In the genomic region with DNA sequence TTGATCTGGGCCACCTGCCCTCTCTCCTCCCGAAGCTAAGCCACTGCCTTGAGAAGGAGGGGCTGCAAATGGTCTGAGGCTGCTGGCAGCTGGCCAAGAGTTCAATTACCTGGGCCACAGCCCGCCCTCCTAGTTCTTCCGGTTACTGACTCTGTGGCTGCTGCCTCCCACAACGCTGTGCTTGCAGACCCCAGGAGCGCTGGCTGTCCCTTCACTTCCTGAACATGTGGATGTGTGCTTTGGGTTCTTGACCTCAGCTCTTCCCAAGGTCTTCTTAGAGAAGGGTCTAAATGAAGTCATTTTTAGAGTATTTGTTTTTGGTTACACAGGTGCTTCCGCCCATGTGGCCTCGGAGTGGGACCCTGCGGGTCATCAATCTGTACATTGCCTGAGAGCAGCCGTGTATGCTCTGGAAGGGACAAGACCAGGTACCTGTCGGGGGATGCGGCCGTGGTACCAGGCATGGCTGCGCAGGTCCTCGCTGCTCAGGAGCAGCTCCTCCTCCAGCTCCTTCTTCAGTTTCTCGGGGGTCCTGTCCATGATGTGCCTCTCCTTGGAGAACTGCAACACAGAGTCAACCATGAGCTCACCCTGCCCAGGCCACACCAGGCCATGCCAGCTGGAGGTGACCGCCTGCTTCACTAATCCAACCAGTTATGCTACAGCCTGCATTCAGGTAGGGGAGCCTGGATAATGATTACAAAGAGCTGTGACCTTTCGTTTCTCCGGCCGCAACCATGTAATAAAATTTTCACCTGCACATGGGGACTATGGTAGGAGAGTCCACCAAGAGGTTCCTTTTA, we compare ENCODE assay signal across 1 cellular context.
TF ChIP-seq lines count a peak whose summit lies in the region.

No MANE protein-coding gene starts in this region.

TF ChIP-seq in HepG2, 621 proteins besides CTCF, POLR2A, EP300 and RAD21 (continued from another document and continues in another):
- TF ChIP-seq, protein P1, sequence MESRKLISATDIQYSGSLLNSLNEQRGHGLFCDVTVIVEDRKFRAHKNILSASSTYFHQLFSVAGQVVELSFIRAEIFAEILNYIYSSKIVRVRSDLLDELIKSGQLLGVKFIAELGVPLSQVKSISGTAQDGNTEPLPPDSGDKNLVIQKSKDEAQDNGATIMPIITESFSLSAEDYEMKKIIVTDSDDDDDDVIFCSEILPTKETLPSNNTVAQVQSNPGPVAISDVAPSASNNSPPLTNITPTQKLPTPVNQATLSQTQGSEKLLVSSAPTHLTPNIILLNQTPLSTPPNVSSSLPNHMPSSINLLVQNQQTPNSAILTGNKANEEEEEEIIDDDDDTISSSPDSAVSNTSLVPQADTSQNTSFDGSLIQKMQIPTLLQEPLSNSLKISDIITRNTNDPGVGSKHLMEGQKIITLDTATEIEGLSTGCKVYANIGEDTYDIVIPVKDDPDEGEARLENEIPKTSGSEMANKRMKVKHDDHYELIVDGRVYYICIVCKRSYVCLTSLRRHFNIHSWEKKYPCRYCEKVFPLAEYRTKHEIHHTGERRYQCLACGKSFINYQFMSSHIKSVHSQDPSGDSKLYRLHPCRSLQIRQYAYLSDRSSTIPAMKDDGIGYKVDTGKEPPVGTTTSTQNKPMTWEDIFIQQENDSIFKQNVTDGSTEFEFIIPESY (CRISPR knock-in tag; IDR thresholded peaks at IDR 0.05), result peak; percentile 18; the same call in 1 of the 2 replicates
- TF ChIP-seq PTBP1 (IDR thresholded peaks at IDR 0.05; ENCODE audit: low read depth, low read length, poor library complexity, severe bottlenecking), result no peak
- no peak for TF ChIP-seq NCOA5 (CRISPR knock-in tag; IDR thresholded peaks at IDR 0.05)
- TF ChIP-seq ZSCAN25 (CRISPR knock-in tag; IDR thresholded peaks at IDR 0.05), result no peak
- TF ChIP-seq NCOR1 (IDR thresholded peaks at IDR 0.05; ENCODE audit: borderline replicate concordance, low read length), result no peak; the same call in 1 of the 2 replicates
- TF ChIP-seq RARA (CRISPR knock-in tag; IDR thresholded peaks at IDR 0.05), result peak; percentile 86
- TF ChIP-seq, protein P2, sequence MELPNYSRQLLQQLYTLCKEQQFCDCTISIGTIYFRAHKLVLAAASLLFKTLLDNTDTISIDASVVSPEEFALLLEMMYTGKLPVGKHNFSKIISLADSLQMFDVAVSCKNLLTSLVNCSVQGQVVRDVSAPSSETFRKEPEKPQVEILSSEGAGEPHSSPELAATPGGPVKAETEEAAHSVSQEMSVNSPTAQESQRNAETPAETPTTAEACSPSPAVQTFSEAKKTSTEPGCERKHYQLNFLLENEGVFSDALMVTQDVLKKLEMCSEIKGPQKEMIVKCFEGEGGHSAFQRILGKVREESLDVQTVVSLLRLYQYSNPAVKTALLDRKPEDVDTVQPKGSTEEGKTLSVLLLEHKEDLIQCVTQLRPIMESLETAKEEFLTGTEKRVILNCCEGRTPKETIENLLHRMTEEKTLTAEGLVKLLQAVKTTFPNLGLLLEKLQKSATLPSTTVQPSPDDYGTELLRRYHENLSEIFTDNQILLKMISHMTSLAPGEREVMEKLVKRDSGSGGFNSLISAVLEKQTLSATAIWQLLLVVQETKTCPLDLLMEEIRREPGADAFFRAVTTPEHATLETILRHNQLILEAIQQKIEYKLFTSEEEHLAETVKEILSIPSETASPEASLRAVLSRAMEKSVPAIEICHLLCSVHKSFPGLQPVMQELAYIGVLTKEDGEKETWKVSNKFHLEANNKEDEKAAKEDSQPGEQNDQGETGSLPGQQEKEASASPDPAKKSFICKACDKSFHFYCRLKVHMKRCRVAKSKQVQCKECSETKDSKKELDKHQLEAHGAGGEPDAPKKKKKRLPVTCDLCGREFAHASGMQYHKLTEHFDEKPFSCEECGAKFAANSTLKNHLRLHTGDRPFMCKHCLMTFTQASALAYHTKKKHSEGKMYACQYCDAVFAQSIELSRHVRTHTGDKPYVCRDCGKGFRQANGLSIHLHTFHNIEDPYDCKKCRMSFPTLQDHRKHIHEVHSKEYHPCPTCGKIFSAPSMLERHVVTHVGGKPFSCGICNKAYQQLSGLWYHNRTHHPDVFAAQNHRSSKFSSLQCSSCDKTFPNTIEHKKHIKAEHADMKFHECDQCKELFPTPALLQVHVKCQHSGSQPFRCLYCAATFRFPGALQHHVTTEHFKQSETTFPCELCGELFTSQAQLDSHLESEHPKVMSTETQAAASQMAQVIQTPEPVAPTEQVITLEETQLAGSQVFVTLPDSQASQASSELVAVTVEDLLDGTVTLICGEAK (IDR thresholded peaks at IDR 0.05), result no peak
- TF ChIP-seq, protein P2 (CRISPR knock-in tag; IDR thresholded peaks at IDR 0.05), result peak; percentile 30; the same call in 1 of the 2 replicates
- TF ChIP-seq ADNP (CRISPR knock-in tag; IDR thresholded peaks at IDR 0.05), result no peak
- TF ChIP-seq, protein P3, sequence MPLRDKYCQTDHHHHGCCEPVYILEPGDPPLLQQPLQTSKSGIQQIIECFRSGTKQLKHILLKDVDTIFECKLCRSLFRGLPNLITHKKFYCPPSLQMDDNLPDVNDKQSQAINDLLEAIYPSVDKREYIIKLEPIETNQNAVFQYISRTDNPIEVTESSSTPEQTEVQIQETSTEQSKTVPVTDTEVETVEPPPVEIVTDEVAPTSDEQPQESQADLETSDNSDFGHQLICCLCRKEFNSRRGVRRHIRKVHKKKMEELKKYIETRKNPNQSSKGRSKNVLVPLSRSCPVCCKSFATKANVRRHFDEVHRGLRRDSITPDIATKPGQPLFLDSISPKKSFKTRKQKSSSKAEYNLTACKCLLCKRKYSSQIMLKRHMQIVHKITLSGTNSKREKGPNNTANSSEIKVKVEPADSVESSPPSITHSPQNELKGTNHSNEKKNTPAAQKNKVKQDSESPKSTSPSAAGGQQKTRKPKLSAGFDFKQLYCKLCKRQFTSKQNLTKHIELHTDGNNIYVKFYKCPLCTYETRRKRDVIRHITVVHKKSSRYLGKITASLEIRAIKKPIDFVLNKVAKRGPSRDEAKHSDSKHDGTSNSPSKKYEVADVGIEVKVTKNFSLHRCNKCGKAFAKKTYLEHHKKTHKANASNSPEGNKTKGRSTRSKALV (CRISPR knock-in tag; IDR thresholded peaks at IDR 0.05), result no peak
- TF ChIP-seq SATB2 (CRISPR knock-in tag; IDR thresholded peaks at IDR 0.05), result 0 out of 2 replicates have a peak, but pooled peaks have one; percentile 40
- TF ChIP-seq ZNF816 (CRISPR knock-in tag; IDR thresholded peaks at IDR 0.05; ENCODE audit: borderline replicate concordance), result no peak
- 0 out of 2 replicates have a peak, but pooled peaks have one; percentile 21 for TF ChIP-seq THAP11 (CRISPR knock-in tag; IDR thresholded peaks at IDR 0.05)
- TF ChIP-seq, protein P4, sequence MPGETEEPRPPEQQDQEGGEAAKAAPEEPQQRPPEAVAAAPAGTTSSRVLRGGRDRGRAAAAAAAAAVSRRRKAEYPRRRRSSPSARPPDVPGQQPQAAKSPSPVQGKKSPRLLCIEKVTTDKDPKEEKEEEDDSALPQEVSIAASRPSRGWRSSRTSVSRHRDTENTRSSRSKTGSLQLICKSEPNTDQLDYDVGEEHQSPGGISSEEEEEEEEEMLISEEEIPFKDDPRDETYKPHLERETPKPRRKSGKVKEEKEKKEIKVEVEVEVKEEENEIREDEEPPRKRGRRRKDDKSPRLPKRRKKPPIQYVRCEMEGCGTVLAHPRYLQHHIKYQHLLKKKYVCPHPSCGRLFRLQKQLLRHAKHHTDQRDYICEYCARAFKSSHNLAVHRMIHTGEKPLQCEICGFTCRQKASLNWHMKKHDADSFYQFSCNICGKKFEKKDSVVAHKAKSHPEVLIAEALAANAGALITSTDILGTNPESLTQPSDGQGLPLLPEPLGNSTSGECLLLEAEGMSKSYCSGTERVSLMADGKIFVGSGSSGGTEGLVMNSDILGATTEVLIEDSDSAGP (CRISPR knock-in tag; IDR thresholded peaks at IDR 0.05; ENCODE audit: borderline replicate concordance), result peak; percentile 75
- TF ChIP-seq RAD51 (IDR thresholded peaks at IDR 0.05; ENCODE audit: borderline replicate concordance), result no peak
- TF ChIP-seq ARNT2 (CRISPR knock-in tag; IDR thresholded peaks at IDR 0.05; ENCODE audit: low read depth), result no peak; the same call in 1 of the 2 replicates
- no peak for TF ChIP-seq HDAC6 (IDR thresholded peaks at IDR 0.05; ENCODE audit: low read depth, low read length)
- no peak for TF ChIP-seq ZBTB1 (CRISPR knock-in tag; IDR thresholded peaks at IDR 0.05; ENCODE audit: borderline replicate concordance)
- TF ChIP-seq, protein P5, sequence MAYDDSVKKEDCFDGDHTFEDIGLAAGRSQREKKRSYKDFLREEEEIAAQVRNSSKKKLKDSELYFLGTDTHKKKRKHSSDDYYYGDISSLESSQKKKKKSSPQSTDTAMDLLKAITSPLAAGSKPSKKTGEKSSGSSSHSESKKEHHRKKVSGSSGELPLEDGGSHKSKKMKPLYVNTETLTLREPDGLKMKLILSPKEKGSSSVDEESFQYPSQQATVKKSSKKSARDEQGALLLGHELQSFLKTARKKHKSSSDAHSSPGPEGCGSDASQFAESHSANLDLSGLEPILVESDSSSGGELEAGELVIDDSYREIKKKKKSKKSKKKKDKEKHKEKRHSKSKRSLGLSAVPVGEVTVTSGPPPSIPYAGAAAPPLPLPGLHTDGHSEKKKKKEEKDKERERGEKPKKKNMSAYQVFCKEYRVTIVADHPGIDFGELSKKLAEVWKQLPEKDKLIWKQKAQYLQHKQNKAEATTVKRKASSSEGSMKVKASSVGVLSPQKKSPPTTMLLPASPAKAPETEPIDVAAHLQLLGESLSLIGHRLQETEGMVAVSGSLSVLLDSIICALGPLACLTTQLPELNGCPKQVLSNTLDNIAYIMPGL (CRISPR knock-in tag; IDR thresholded peaks at IDR 0.05; ENCODE audit: borderline replicate concordance in 1 of 2, low read depth in 1 of 2), result peak in 1 of 2 experiments; percentile 74; a peak in 3 of 4 replicates
- TF ChIP-seq, protein P6, sequence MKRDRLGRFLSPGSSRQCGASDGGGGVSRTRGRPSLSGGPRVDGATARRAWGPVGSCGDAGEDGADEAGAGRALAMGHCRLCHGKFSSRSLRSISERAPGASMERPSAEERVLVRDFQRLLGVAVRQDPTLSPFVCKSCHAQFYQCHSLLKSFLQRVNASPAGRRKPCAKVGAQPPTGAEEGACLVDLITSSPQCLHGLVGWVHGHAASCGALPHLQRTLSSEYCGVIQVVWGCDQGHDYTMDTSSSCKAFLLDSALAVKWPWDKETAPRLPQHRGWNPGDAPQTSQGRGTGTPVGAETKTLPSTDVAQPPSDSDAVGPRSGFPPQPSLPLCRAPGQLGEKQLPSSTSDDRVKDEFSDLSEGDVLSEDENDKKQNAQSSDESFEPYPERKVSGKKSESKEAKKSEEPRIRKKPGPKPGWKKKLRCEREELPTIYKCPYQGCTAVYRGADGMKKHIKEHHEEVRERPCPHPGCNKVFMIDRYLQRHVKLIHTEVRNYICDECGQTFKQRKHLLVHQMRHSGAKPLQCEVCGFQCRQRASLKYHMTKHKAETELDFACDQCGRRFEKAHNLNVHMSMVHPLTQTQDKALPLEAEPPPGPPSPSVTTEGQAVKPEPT (CRISPR knock-in tag; IDR thresholded peaks at IDR 0.05; ENCODE audit: low read depth), result no peak
- no peak for TF ChIP-seq MAZ (IDR thresholded peaks at IDR 0.05; ENCODE audit: borderline replicate concordance, low read depth, low read length)
- TF ChIP-seq MAZ (CRISPR knock-in tag; IDR thresholded peaks at IDR 0.05; ENCODE audit: low read depth), result 0 out of 2 replicates have a peak, but pooled peaks have one; percentile 21
- TF ChIP-seq ZFP37 (CRISPR knock-in tag; IDR thresholded peaks at IDR 0.05; ENCODE audit: borderline replicate concordance), result 0 out of 2 replicates have a peak, but pooled peaks have one; percentile 32
- TF ChIP-seq, protein P7, sequence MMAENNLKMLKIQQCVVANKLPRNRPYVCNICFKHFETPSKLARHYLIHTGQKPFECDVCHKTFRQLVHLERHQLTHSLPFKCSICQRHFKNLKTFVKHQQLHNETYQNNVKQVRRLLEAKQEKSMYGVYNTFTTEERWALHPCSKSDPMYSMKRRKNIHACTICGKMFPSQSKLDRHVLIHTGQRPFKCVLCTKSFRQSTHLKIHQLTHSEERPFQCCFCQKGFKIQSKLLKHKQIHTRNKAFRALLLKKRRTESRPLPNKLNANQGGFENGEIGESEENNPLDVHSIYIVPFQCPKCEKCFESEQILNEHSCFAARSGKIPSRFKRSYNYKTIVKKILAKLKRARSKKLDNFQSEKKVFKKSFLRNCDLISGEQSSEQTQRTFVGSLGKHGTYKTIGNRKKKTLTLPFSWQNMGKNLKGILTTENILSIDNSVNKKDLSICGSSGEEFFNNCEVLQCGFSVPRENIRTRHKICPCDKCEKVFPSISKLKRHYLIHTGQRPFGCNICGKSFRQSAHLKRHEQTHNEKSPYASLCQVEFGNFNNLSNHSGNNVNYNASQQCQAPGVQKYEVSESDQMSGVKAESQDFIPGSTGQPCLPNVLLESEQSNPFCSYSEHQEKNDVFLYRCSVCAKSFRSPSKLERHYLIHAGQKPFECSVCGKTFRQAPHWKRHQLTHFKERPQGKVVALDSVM (CRISPR knock-in tag; IDR thresholded peaks at IDR 0.05), result peak; percentile 66; the same call in 1 of the 2 replicates
